28 cellular contexts compared by ENCODE assay signal in genomic region chr1:184146202-184146601, GRCh38.
"Had no signal": no experiment of that assay in that cellular context is flagged by ENCODE, and none has a peak within 500 bp of the region (broad histone marks: within the 10 kb centered on the region; RNA-seq: fewer than 3 reads in every experiment).

No MANE protein-coding gene starts in this region.

- H2AFZ ChIP-seq: hepatocyte had no signal

- ATAC-seq: activated CD4-positive, alpha-beta T cell treated with anti-CD3 and anti-CD28 coated beads for 36 hours; activated CD8-positive, alpha-beta T cell treated with anti-CD3 and anti-CD28 coated beads for 36 hours; activated T-cell treated with anti-CD3 and anti-CD28 coated beads, Interleukin-2, amount 50 U/mL, for 4 hours; activated T-helper 17 cell treated with anti-CD3 and anti-CD28 coated beads, Interleukin-2, amount 50 U/mL, for 72 hours; effector memory CD8-positive, alpha-beta T cell; gastroesophageal sphincter; heart right ventricle had no signal

- H3K4me2 ChIP-seq: hepatocyte had no signal

- H3K4me3 ChIP-seq: esophagus squamous epithelium, gastroesophageal sphincter, heart right ventricle, hepatocyte had no signal

- H3K27ac ChIP-seq: esophagus squamous epithelium, gastroesophageal sphincter, heart right ventricle, hepatocyte had no signal

- DNase-seq: activated CD4-positive, alpha-beta T cell treated with anti-CD3 and anti-CD28 coated beads for 36 hours; activated CD4-positive, alpha-beta T cell treated with anti-CD3 and anti-CD28 coated beads, Interleukin-2, amount 50 U/mL, for 1 hour; activated CD4-positive, alpha-beta T cell treated with anti-CD3 and anti-CD28 coated beads, Interleukin-2, amount 50 U/mL, for 48 hours; activated CD4-positive, CD25-positive, alpha-beta regulatory T cell; activated CD4-positive, CD25-positive, alpha-beta regulatory T cell treated with anti-CD3 and anti-CD28 coated beads, Interleukin-2, amount 50 U/mL, for 72 hours; activated CD8-positive, alpha-beta memory T cell treated with anti-CD3 and anti-CD28 coated beads for 24 hours; activated CD8-positive, alpha-beta T cell treated with anti-CD3 and anti-CD28 coated beads for 36 hours; activated effector memory CD4-positive, alpha-beta T cell treated with Interleukin-2 at 50 U/mL for 16 hours; activated gamma-delta T cell treated with Interleukin-2 at 50 U/mL for 16 hours; activated naive CD4-positive, alpha-beta T cell treated with anti-CD3 and anti-CD28 coated beads, Interleukin-2, amount 50 U/mL, for 16 hours; activated naive CD4-positive, alpha-beta T cell treated with Interleukin-2 at 50 U/mL for 16 hours; activated T-cell treated with anti-CD3 and anti-CD28 coated beads, Interleukin-2, amount 50 U/mL, for 4 hours; amniotic stem cell; caudate nucleus; cortex of kidney; dermis blood vessel endothelial cell; effector CD4-positive, alpha-beta T cell; effector memory CD8-positive, alpha-beta T cell; erythroblast; esophagus squamous epithelium; foreskin melanocyte; heart right ventricle; T-helper 2 cell had no signal

- H3K27me3 ChIP-seq: esophagus squamous epithelium, gastroesophageal sphincter, heart right ventricle, hepatocyte had no signal

- H3K36me3 ChIP-seq: esophagus squamous epithelium, gastroesophageal sphincter, heart right ventricle had no signal

- H3K79me2 ChIP-seq: hepatocyte had no signal

- H3K9me3 ChIP-seq: esophagus squamous epithelium had no signal

- FAIRE-seq: astrocyte, colon had no signal
